Comparison of ENCODE assay signal across 16 cellular contexts in genomic region chr10:62092301-62092990, GRCh38.
A peak's percentile ranks its signal among the peaks of the same experiment; 100 is the strongest.
DNase-seq lines count a peak whose midpoint lies in the region; ATAC-seq lines count a peak whose summit lies in the region.
"Had no signal": no experiment of that assay in that cellular context is flagged by ENCODE, and none has a peak within 500 bp of the region (broad histone marks: within the 10 kb centered on the region; RNA-seq: fewer than 3 reads in every experiment).

No MANE protein-coding gene starts in this region.

- peaks cover 79% of the 10 kb centered on the region for H3K36me3 ChIP-seq in CD4-positive, CD25-positive, alpha-beta regulatory T cell (ENCODE audit: control insufficient read depth, insufficient read depth, low read length)
- peaks cover 35 to 73% of the 10 kb centered on the region in 2 experiments for H3K36me3 ChIP-seq in mesenchymal stem cell (ENCODE audit: control insufficient read depth in 1 of 2, insufficient read depth in 2 of 2, low read depth in 1 of 2, low read length in 2 of 2)
- peaks cover 35% of the 10 kb centered on the region for H3K36me3 ChIP-seq in HAP-1 (replicated peaks)

- H2BK12ac ChIP-seq in mesenchymal stem cell (ENCODE audit: low read length in 2 of 2): peak overlapping the region in 1 of 2 experiments; percentile 1

- H3K36me3 Mint-ChIP-seq in CD4-positive, CD25-positive, alpha-beta regulatory T cell: peaks cover 74% of the 10 kb centered on the region
- peaks cover 16% of the 10 kb centered on the region for H3K36me3 Mint-ChIP-seq in IgD-negative memory B cell
- peaks cover 74 to 97% of the 10 kb centered on the region in 2 donors for H3K36me3 Mint-ChIP-seq in stimulated activated naive B cell treated with anti-CD40 and anti-IgM and Interleukin-4, amounts not matched to agents 10 μg/mL and 1 μg/mL and 100 μg/mL, for 72 hours

- H3K27ac Mint-ChIP-seq in CD4-positive, CD25-positive, alpha-beta regulatory T cell: peak overlapping the region in 2 of 3 donors; percentile 20 to 32
- H3K27ac Mint-ChIP-seq in IgD-negative memory B cell: peak overlapping the region; percentile 50 to 90 (median 53)
- peak overlapping the region; percentile 84 for H3K27ac Mint-ChIP-seq in stimulated activated naive B cell treated with anti-CD40 and anti-IgM and Interleukin-4, amounts not matched to agents 10 μg/mL and 1 μg/mL and 100 μg/mL, for 72 hours

- H3K79me1 ChIP-seq in mesenchymal stem cell (replicated peaks; ENCODE audit: low read length, poor library complexity, severe bottlenecking): peaks cover 22% of the 10 kb centered on the region

- peak overlapping the region; percentile 21 for H2BK15ac ChIP-seq in mesenchymal stem cell (ENCODE audit: low read depth, poor library complexity, severe bottlenecking)

- H3K9ac ChIP-seq in mesenchymal stem cell (ENCODE audit: low read length): no peak overlapping the region

- H4K8ac ChIP-seq in mesenchymal stem cell (ENCODE audit: low read length): peak overlapping the region; percentile 19

- H3K23ac ChIP-seq in mesenchymal stem cell (ENCODE audit: low read length in 2 of 2): no peak overlapping the region

- no peak for DNase-seq in CD4-positive, CD25-positive, alpha-beta regulatory T cell
- DNase-seq in mesenchymal stem cell: no peak
- no peak for DNase-seq in stimulated activated naive B cell treated with anti-CD40 and anti-IgM and Interleukin-4, amounts not matched to agents 10 μg/mL and 1 μg/mL and 100 μg/mL, for 72 hours
- DNase-seq in HAP-1 (ENCODE audit: low spot score in 2 of 2): no peak
- no peak for DNase-seq in AG20443 (ENCODE audit: low spot score)
- DNase-seq: EL; GOT3; immature natural killer cell; NCI-H1436; NCI-H345; occipital lobe; stimulated activated CD4-positive, alpha-beta T cell treated with anti-CD3 and anti-CD28 coated beads, Interleukin-12 subunit alpha, Interleukin-12 subunit beta, amount 100 ng/mL, for 4 hours had no signal

- H3K27me3 Mint-ChIP-seq in CD4-positive, CD25-positive, alpha-beta regulatory T cell: no peaks in the 10 kb centered on the region
- no peaks in the 10 kb centered on the region for H3K27me3 Mint-ChIP-seq in IgD-negative memory B cell
- H3K27me3 Mint-ChIP-seq in stimulated activated naive B cell treated with anti-CD40 and anti-IgM and Interleukin-4, amounts not matched to agents 10 μg/mL and 1 μg/mL and 100 μg/mL, for 72 hours: no peaks in the 10 kb centered on the region

- in situ Hi-C loops in HAP-1 (cut with MboI; ENCODE audit: low sequenced_read_pairs): no loop called here

- 95% methylated on average over 21 of the region's 21 CpGs for WGBS in mesenchymal stem cell

- peaks cover 0 to 1% (median 0%) of the 10 kb centered on the region in 7 donors for H3K9me3 Mint-ChIP-seq in CD4-positive, CD25-positive, alpha-beta regulatory T cell
- H3K9me3 Mint-ChIP-seq in IgD-negative memory B cell: peaks cover 0 to 1% (median 0%) of the 10 kb centered on the region in 3 donors
- no peaks in the 10 kb centered on the region for H3K9me3 Mint-ChIP-seq in stimulated activated naive B cell treated with anti-CD40 and anti-IgM and Interleukin-4, amounts not matched to agents 10 μg/mL and 1 μg/mL and 100 μg/mL, for 72 hours
- H3K9me3 Mint-ChIP-seq: immature natural killer cell had no signal

- H2AFZ ChIP-seq in mesenchymal stem cell (ENCODE audit: low read depth, low read length): no peak overlapping the region

- H3K9me3 ChIP-seq in CD4-positive, CD25-positive, alpha-beta regulatory T cell (ENCODE audit: control insufficient read depth in 2 of 2, low read length in 2 of 2): no peaks in the 10 kb centered on the region
- H3K9me3 ChIP-seq in mesenchymal stem cell (ENCODE audit: control insufficient read depth, low read length): no peaks in the 10 kb centered on the region
- no peaks in the 10 kb centered on the region for H3K9me3 ChIP-seq in HAP-1
- H3K9me3 ChIP-seq: colonic mucosa, SJCRH30 had no signal

- no peak overlapping the region for H3K27ac ChIP-seq in CD4-positive, CD25-positive, alpha-beta regulatory T cell (ENCODE audit: insufficient read depth, low read length, poor library complexity, severe bottlenecking)
- H3K27ac ChIP-seq in mesenchymal stem cell (ENCODE audit: low read length, poor library complexity, severe bottlenecking): peak overlapping the region; percentile 84
- H3K27ac ChIP-seq: colonic mucosa had no signal

- H3K4me3 Mint-ChIP-seq in CD4-positive, CD25-positive, alpha-beta regulatory T cell: no peak overlapping the region
- H3K4me3 Mint-ChIP-seq in IgD-negative memory B cell: no peak overlapping the region
- H3K4me3 Mint-ChIP-seq in stimulated activated naive B cell treated with anti-CD40 and anti-IgM and Interleukin-4, amounts not matched to agents 10 μg/mL and 1 μg/mL and 100 μg/mL, for 72 hours: peak overlapping the region in 1 of 2 donors; percentile 20
- H3K4me3 Mint-ChIP-seq: immature natural killer cell had no signal

- no peak for ATAC-seq in CD4-positive, CD25-positive, alpha-beta regulatory T cell (ENCODE audit: low read depth in 2 of 2)
- no peak for ATAC-seq in stimulated activated naive B cell treated with anti-CD40 and anti-IgM and Interleukin-4, amounts not matched to agents 10 μg/mL and 1 μg/mL and 100 μg/mL, for 72 hours (replicated peaks)
- no peak for ATAC-seq in GM19463 (IDR thresholded peaks at IDR 0.05; ENCODE audit: unreplicated experiment)

- H4K91ac ChIP-seq in mesenchymal stem cell (ENCODE audit: low read length): no peak overlapping the region

- H2BK120ac ChIP-seq in mesenchymal stem cell (ENCODE audit: low read depth, low read length): no peak overlapping the region

- peak overlapping the region; percentile 50 for H3K18ac ChIP-seq in mesenchymal stem cell (ENCODE audit: low read depth in 1 of 2, low read length in 2 of 2)

- H3K4me2 ChIP-seq in mesenchymal stem cell (ENCODE audit: low read length, poor library complexity, severe bottlenecking): no peak overlapping the region

- H3K4me1 Mint-ChIP-seq in CD4-positive, CD25-positive, alpha-beta regulatory T cell: peaks cover 44 to 68% (median 56%) of the 10 kb centered on the region in 4 donors
- peaks cover 9 to 28% (median 13%) of the 10 kb centered on the region in 3 donors for H3K4me1 Mint-ChIP-seq in IgD-negative memory B cell
- H3K4me1 Mint-ChIP-seq in stimulated activated naive B cell treated with anti-CD40 and anti-IgM and Interleukin-4, amounts not matched to agents 10 μg/mL and 1 μg/mL and 100 μg/mL, for 72 hours: peaks cover 36 to 88% of the 10 kb centered on the region in 2 donors

- no peak overlapping the region for H3K4me3 ChIP-seq in CD4-positive, CD25-positive, alpha-beta regulatory T cell (ENCODE audit: low read depth, low read length)
- no peak overlapping the region for H3K4me3 ChIP-seq in mesenchymal stem cell (ENCODE audit: insufficient read depth in 1 of 2, low read depth in 1 of 2, low read length in 2 of 2)
- no peak overlapping the region for H3K4me3 ChIP-seq in HAP-1
- H3K4me3 ChIP-seq: colonic mucosa, SJCRH30 had no signal

- no peak overlapping the region for H2BK5ac ChIP-seq in mesenchymal stem cell (ENCODE audit: low read depth, low read length, poor library complexity, severe bottlenecking)

- H3K4ac ChIP-seq in mesenchymal stem cell (ENCODE audit: low read depth in 1 of 2, low read length in 2 of 2): no peak overlapping the region

- peak overlapping the region; percentile 84 for H2AK5ac ChIP-seq in mesenchymal stem cell (ENCODE audit: low read length, severe bottlenecking)

- no peak overlapping the region for H3K14ac ChIP-seq in mesenchymal stem cell (ENCODE audit: low read length in 2 of 2)

- H3K4me1 ChIP-seq in CD4-positive, CD25-positive, alpha-beta regulatory T cell (ENCODE audit: control insufficient read depth, insufficient read depth, low read length, poor library complexity, severe bottlenecking): peaks cover 14% of the 10 kb centered on the region
- H3K4me1 ChIP-seq in mesenchymal stem cell (ENCODE audit: control insufficient read depth, insufficient read depth, low read depth, low read length) (peaks cover 13% of the 10 kb centered on the region), HAP-1 (peaks cover 38% of the 10 kb centered on the region)
- H3K4me1 ChIP-seq: colonic mucosa had no signal

- H3K27me3 ChIP-seq in CD4-positive, CD25-positive, alpha-beta regulatory T cell (ENCODE audit: control insufficient read depth, insufficient read depth, low read length): no peaks in the 10 kb centered on the region
- no peaks in the 10 kb centered on the region for H3K27me3 ChIP-seq in mesenchymal stem cell (ENCODE audit: control insufficient read depth in 1 of 2, insufficient read depth in 1 of 2, low read length in 2 of 2)
- no peaks in the 10 kb centered on the region for H3K27me3 ChIP-seq in HAP-1 (ENCODE audit: low read depth)
- H3K27me3 ChIP-seq: colonic mucosa, SJCRH30 had no signal

Comparison
In these comparisons a context has a peak if more than half of its experiments do, and no peak if none do; other contexts are left out.
1. H3K27ac Mint-ChIP-seq: peak in every context shown above with its lines; median percentile 84 in stimulated activated naive B cell treated with anti-CD40 and anti-IgM and Interleukin-4, amounts not matched to agents 10 μg/mL and 1 μg/mL and 100 μg/mL, for 72 hours; 53 in IgD-negative memory B cell; 26 in CD4-positive, CD25-positive, alpha-beta regulatory T cell.